In the genomic region with DNA sequence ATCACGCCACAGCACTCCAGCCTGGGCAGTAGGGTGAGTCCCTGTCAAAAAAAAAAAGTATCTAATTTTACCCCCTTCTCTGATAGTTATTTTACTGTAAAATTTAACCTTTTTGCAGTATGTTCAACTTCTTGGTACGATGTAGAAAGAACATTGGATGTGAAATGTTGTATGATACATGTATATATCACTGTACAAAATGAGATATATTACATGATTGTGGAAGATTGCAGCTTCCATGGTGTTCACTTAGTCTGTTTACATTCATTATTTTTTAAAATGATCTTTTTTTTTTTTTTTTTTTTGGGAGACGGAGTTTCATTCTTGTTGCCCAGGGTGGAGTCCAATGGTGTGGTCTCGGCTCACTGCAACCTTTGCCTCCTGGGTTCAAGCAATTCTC, we compare ENCODE assay signal across 13 cellular contexts. TPM values are rescaled to one million over a fixed set of nuclear protein-coding genes. Genes with fewer than 3 reads are reported as not detected.
DNase-seq lines count a peak whose midpoint lies in the region; ATAC-seq and TF ChIP-seq lines count a peak whose summit lies in the region.
"Had no signal": no experiment of that assay in that cellular context is flagged by ENCODE, and none has a peak within 500 bp of the region (broad histone marks: within the 10 kb centered on the region; RNA-seq: fewer than 3 reads in every experiment).

No MANE protein-coding gene starts in this region.

- H3K27me3 Mint-ChIP-seq in CD4-positive, alpha-beta T cell = no peaks in the 10 kb centered on the region
- H3K27me3 Mint-ChIP-seq in endodermal cell (ENCODE audit: insufficient read depth) = no peaks in the 10 kb centered on the region

- DNase-seq in CD4-positive, alpha-beta T cell = no peak
- DNase-seq in NB4 (ENCODE audit: low read depth) (no peak), endodermal cell (no peak), NCI-H748 treated with DMSO at 0.1 percent for 48 hours (lab: John Stamatoyannopoulos, UW) (no peak)
- DNase-seq: activated CD4-positive, alpha-beta T cell treated with anti-CD3 and anti-CD28 coated beads, Interleukin-2, amount 50 U/mL, for 4 hours; DMS 273 treated with DMSO at 0.1 percent for 48 hours; NCI-H1105 treated with DMSO at 0.1 percent for 48 hours; nucleus accumbens had no signal

- H3K36me3 ChIP-seq in endodermal cell (ENCODE audit: control insufficient read depth, insufficient read depth, low read length) (peaks cover 58% of the 10 kb centered on the region), rectal smooth muscle tissue (ENCODE audit: control insufficient read depth, insufficient read depth, low read length) (no peaks in the 10 kb centered on the region)

- no peak for TF ChIP-seq POLR2A in NB4 (IDR thresholded peaks at IDR 0.05; ENCODE audit: extremely low read depth, insufficient read length)

- no peaks in the 10 kb centered on the region for H3K27me3 ChIP-seq in CD4-positive, alpha-beta T cell (ENCODE audit: control insufficient read depth, insufficient read depth, low read length)
- H3K27me3 ChIP-seq in endodermal cell (ENCODE audit: control insufficient read depth, insufficient read depth, low read length, poor library complexity, severe bottlenecking) (no peaks in the 10 kb centered on the region), rectal smooth muscle tissue (ENCODE audit: control insufficient read depth, insufficient read depth, low read length) (no peaks in the 10 kb centered on the region)

- H3K9ac ChIP-seq in endodermal cell (ENCODE audit: extremely low read depth, low read length, poor library complexity, severe bottlenecking) = no peak overlapping the region
- no peak overlapping the region for H3K9ac ChIP-seq in rectal smooth muscle tissue (ENCODE audit: low read length)

- intact Hi-C loops in CD4-positive, alpha-beta T cell (cut with DNase I, micrococcal nuclease) = no loop called here

- CTCF ChIA-PET in CD4-positive, alpha-beta T cell (lab: Charles Lee) = no interaction called here

- peak overlapping the region; percentile 71 for H3K4me3 Mint-ChIP-seq in CD4-positive, alpha-beta T cell
- H3K4me3 Mint-ChIP-seq in endodermal cell = no peak overlapping the region

- no peak overlapping the region for H3K27ac ChIP-seq in CD4-positive, alpha-beta T cell (ENCODE audit: low read depth, low read length)
- no peak overlapping the region for H3K27ac ChIP-seq in endodermal cell (ENCODE audit: low read depth, low read length)
- peak overlapping the region; percentile 58 for H3K27ac ChIP-seq in rectal smooth muscle tissue (ENCODE audit: low read depth, low read length)

- H3K4me1 ChIP-seq in endodermal cell (ENCODE audit: control insufficient read depth, insufficient read depth, low read length) (no peaks in the 10 kb centered on the region), rectal smooth muscle tissue (ENCODE audit: control insufficient read depth, insufficient read depth, low read length) (peaks cover 33% of the 10 kb centered on the region)

- POLR2A ChIA-PET in CD4-positive, alpha-beta T cell (lab: Charles Lee) = interaction anchor here (1.0 to 2.0 kb wide), 3 partner anchors 10 to 44 kb away, joined by 3 to 9 read pairs (median 4); partner anchors contain the start of gene SP1

- H3K9me3 ChIP-seq in CD4-positive, alpha-beta T cell (ENCODE audit: control insufficient read depth, low read length) = no peaks in the 10 kb centered on the region
- no peaks in the 10 kb centered on the region for H3K9me3 ChIP-seq in endodermal cell (ENCODE audit: control insufficient read depth, low read length)

- peaks cover 59% of the 10 kb centered on the region for H3K4me1 Mint-ChIP-seq in CD4-positive, alpha-beta T cell (ENCODE audit: low read depth)
- peaks cover 27% of the 10 kb centered on the region for H3K4me1 Mint-ChIP-seq in endodermal cell

- peak overlapping the region; percentile 18 for H3K4me3 ChIP-seq in NB4 (ENCODE audit: low read depth, low read length)
- H3K4me3 ChIP-seq in endodermal cell (ENCODE audit: low read length) = peak overlapping the region; percentile 83
- peak overlapping the region; percentile 1 for H3K4me3 ChIP-seq in rectal smooth muscle tissue (ENCODE audit: low read length)

- 95 to 100% methylated on average over 2 to 3 of the region's 4 CpGs for WGBS in endodermal cell (ENCODE audit: insufficient coverage in 1 of 2, insufficient read length in 1 of 2), 2 experiments

- no peak for TF ChIP-seq CTCF in CD4-positive, alpha-beta T cell (IDR thresholded peaks at IDR 0.05)
- no peak for TF ChIP-seq CTCF in NB4 (IDR thresholded peaks at IDR 0.05; ENCODE audit: low read depth, low read length)
- TF ChIP-seq CTCF in endodermal cell (conservative IDR thresholded peaks at IDR 0.05) = no peak

- H3K36me3 Mint-ChIP-seq in CD4-positive, alpha-beta T cell (ENCODE audit: low read depth) = peaks cover 61% of the 10 kb centered on the region
- H3K36me3 Mint-ChIP-seq in endodermal cell (ENCODE audit: low read depth) = peaks cover 52% of the 10 kb centered on the region

- H3K27ac Mint-ChIP-seq in CD4-positive, alpha-beta T cell = peak overlapping the region; percentile 40
- no peak overlapping the region for H3K27ac Mint-ChIP-seq in endodermal cell

- no peaks in the 10 kb centered on the region for H3K9me3 Mint-ChIP-seq in CD4-positive, alpha-beta T cell
- no peaks in the 10 kb centered on the region for H3K9me3 Mint-ChIP-seq in endodermal cell

- ATAC-seq in CD4-positive, alpha-beta T cell (ENCODE audit: poor library complexity) = no peak
- ATAC-seq in HG03095 (IDR thresholded peaks at IDR 0.05; ENCODE audit: unreplicated experiment) = no peak
- ATAC-seq in HG02973 (IDR thresholded peaks at IDR 0.05; ENCODE audit: unreplicated experiment) = no peak
- no peak for ATAC-seq in HG02678 (IDR thresholded peaks at IDR 0.05; ENCODE audit: unreplicated experiment)

RNA-seq across cellular contexts. Expression of gene SP1, which starts 9.0 kb away (rescaled TPM):
- 10 to 100 TPM; 42.3 to 43.3 TPM for total RNA-seq in CD4-positive, alpha-beta T cell
- total RNA-seq in endodermal cell = 10 to 100 TPM; 91.2 to 99.5 TPM
- 49.6 TPM for polyA plus RNA-seq in endodermal cell (2013, experiment 1 of 2)
- polyA plus RNA-seq in endodermal cell (2013, experiment 2 of 2) = 47.0 TPM

RNA-seq across cellular contexts. Expression of gene AMHR2, which starts 34.7 kb away (rescaled TPM):
- total RNA-seq in CD4-positive, alpha-beta T cell = not detected
- total RNA-seq in endodermal cell = 10 to 100 TPM; 17.1 to 23.6 TPM
- polyA plus RNA-seq in endodermal cell (2013, experiment 1 of 2) = 2.5 TPM
- 3.4 TPM for polyA plus RNA-seq in endodermal cell (2013, experiment 2 of 2)
- total RNA-seq: kidney epithelial cell had no signal

RNA-seq across cellular contexts. Expression of gene PRR13, which starts 52.6 kb away (rescaled TPM):
- 100 to 1,000 TPM; 133 to 142 TPM for total RNA-seq in CD4-positive, alpha-beta T cell
- total RNA-seq in endodermal cell = 100 to 1,000 TPM; 184 to 209 TPM
- 101 TPM for polyA plus RNA-seq in endodermal cell (2013, experiment 1 of 2)
- polyA plus RNA-seq in endodermal cell (2013, experiment 2 of 2) = 95.7 TPM

RNA-seq across cellular contexts. Expression of gene SP7, which starts 52.8 kb away (rescaled TPM):
- under 1 TPM in 1 of 2 experiments, not detected in 1; 0.14 TPM for total RNA-seq in CD4-positive, alpha-beta T cell
- total RNA-seq in endodermal cell = not detected
- 0.25 TPM for polyA plus RNA-seq in endodermal cell (2013, experiment 1 of 2)
- 0.33 TPM for polyA plus RNA-seq in endodermal cell (2013, experiment 2 of 2)
- total RNA-seq: kidney epithelial cell had no signal

Comparison
In these comparisons a context has a peak if more than half of its experiments do, and no peak if none do; other contexts are left out.
1. H3K4me3 ChIP-seq: peak in every context shown above with its lines; median percentile 83 in endodermal cell; 18 in NB4; 1 in rectal smooth muscle tissue.
2. RNA of gene AMHR2, which starts 34.7 kb away (total RNA-seq): 17.1 to 23.6 TPM in endodermal cell; not detected in CD4-positive, alpha-beta T cell; every median in the first group is over 10 times any median in the second.